In the genomic region with DNA sequence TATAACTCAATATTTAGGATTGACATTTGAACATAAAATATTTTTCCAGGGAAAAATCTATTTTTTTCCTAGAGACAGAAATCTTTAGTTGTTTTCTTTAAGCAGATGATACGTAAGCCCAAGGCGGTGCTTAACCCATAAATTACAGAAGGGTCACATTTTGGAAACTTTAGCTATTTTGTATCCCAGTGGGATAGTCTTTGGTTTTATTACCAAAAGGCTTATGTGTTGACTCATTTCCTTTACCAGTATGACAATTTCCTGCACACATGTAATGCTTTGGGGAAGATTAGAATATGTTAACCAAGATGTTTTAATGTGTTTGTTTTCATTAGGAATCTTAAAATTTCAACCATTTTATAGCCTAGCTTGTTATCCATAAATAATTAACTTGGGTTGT, we compare ENCODE assay signal across 12 cellular contexts. TPM values are rescaled to one million over a fixed set of nuclear protein-coding genes. Genes with fewer than 3 reads are reported as not detected.
DNase-seq lines count a peak whose midpoint lies in the region; FAIRE-seq and TF ChIP-seq lines count a peak whose summit lies in the region.
"Had no signal": no experiment of that assay in that cellular context is flagged by ENCODE, and none has a peak within 500 bp of the region (broad histone marks: within the 10 kb centered on the region; RNA-seq: fewer than 3 reads in every experiment).

No MANE protein-coding gene starts in this region.

- peaks cover 0 to 9% (median 0%) of the 10 kb centered on the region in 4 donors for H3K4me1 ChIP-seq in esophagus muscularis mucosa

- peak; percentile 91 for FAIRE-seq in TTC549 (lab: Jason Lieb, UNC)

- TF ChIP-seq CTCF in foreskin fibroblast (IDR thresholded peaks at IDR 0.05; ENCODE audit: low read depth, low read length) (no peak), esophagus muscularis mucosa (IDR thresholded peaks at IDR 0.05) (no peak)

- no peak overlapping the region for H3K4me3 ChIP-seq in foreskin fibroblast (ENCODE audit: low read depth in 1 of 2, low read length in 2 of 2)
- no peak overlapping the region for H3K4me3 ChIP-seq in esophagus muscularis mucosa

- no peaks in the 10 kb centered on the region for H3K27me3 ChIP-seq in esophagus muscularis mucosa

- TF ChIP-seq POLR2A in esophagus muscularis mucosa (IDR thresholded peaks at IDR 0.05; ENCODE audit: low read depth): no peak

- DNase-seq in AG08395 (ENCODE audit: low spot score) (peak; percentile 70), HS-27A (ENCODE audit: low read depth) (peak; percentile 52), foreskin fibroblast (peak; percentile 66 to 81), esophagus muscularis mucosa (ENCODE audit: extremely low spot score) (no peak), NCI-H2029 (lab: John Stamatoyannopoulos, UW) (no peak), posterior cingulate gyrus (no peak)
- DNase-seq in stimulated activated CD8-positive, alpha-beta memory T cell treated with anti-CD3 and anti-CD28 coated beads, Interleukin-4, amount 100 ng/mL, for 48 hours: no peak
- DNase-seq: CD8-positive, alpha-beta memory T cell; cerebellar nuclear complex; natural killer cell; NCI-H2081 had no signal

- H3K36me3 ChIP-seq in esophagus muscularis mucosa: peaks cover 11 to 45% (median 29%) of the 10 kb centered on the region in 4 donors

- WGBS in esophagus muscularis mucosa: 81% methylated on average over 2 of the region's 2 CpGs

- H3K9me3 ChIP-seq in esophagus muscularis mucosa: no peaks in the 10 kb centered on the region

- no peak for TF ChIP-seq EP300 in esophagus muscularis mucosa (IDR thresholded peaks at IDR 0.05)

- H3K27ac ChIP-seq in esophagus muscularis mucosa (replicated peaks in 1 of 4): no peak overlapping the region

- intact Hi-C loops in esophagus muscularis mucosa (cut with DNase I): no loop called here
- intact Hi-C loops in posterior cingulate gyrus (cut with DNase I): no loop called here

RNA-seq across cellular contexts. Expression of gene DYNC1I2, which starts 24.8 kb away (rescaled TPM):
- 100 to 1,000 TPM in 3 of 4 donors, 10 to 100 TPM in 1; 99.1 to 122 (median 112) TPM for total RNA-seq in esophagus muscularis mucosa

Comparison
In these comparisons a context has a peak if more than half of its experiments do, and no peak if none do; other contexts are left out.
1. DNase-seq: peak in AG08395 (single experiment), HS-27A (single experiment) and foreskin fibroblast (2 of 2); none in esophagus muscularis mucosa (single experiment), NCI-H2029 (single experiment), posterior cingulate gyrus (0 of 10) and stimulated activated CD8-positive, alpha-beta memory T cell treated with anti-CD3 and anti-CD28 coated beads, Interleukin-4, amount 100 ng/mL, for 48 hours (single experiment).